In the genomic region with DNA sequence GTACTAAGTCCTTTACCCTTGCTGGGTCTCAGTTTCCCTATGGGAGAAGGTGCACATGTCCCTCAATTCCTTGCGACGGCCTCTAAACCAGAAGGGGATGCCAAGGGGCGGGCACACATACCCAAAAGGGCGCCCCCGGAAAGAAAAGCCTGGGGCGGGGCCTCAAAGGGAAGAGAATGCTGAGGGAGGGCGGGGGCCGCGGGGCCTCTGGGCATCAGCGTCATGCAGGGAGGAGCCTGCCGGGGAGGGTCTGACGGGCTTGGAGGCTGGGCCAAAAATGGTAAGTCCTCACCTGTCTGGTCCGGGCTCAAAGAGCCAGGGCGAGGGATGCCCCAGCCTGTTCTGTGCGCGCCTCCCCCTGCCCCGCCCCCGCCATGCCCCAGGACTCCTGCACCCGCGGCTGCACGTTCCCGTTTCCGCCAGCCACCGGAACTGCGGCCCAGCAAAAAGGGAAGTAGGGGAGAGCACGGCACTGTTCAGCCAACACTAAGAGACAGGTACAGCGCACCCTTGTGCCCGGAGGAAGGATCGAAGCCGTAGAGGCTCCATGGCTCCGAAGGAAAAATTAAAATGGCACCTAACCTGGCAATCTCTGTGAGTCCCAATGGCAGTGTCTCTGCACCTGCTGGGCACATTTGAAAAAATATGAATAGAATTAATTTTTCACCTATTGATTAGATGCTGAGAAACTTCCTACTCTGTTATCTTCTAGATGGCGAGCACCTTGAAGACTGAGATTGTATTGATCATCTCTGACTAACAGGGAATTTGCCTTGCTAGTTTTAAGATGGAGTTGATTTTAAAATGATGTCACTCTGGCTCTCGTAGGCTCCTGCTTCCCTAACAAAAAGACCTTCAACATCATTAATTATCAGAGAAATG, we compare ENCODE assay signal across 1 cellular context.
TF ChIP-seq lines count a peak whose summit lies in the region.

Gene DET1 (minus strand): TSS at position 434 of the 882 bp plus-strand sequence. CDS start 14,976 bp downstream, outside the sequence.

TF ChIP-seq in GM12878, 131 proteins besides CTCF, POLR2A, EP300 and RAD21 (continued from another document and continues in another):
- peak; percentile 74 for TF ChIP-seq HCFC1 (IDR thresholded peaks at IDR 0.05; ENCODE audit: low read length)
- TF ChIP-seq CEBPZ (IDR thresholded peaks at IDR 0.05; ENCODE audit: low read depth, low read length), result no peak
- TF ChIP-seq TCF3 (IDR thresholded peaks at IDR 0.05; ENCODE audit: borderline replicate concordance, insufficient read depth, low read depth, low read length), result no peak
- TF ChIP-seq NFIC (IDR thresholded peaks at IDR 0.05; ENCODE audit: low read depth, low read length), result no peak
- no peak for TF ChIP-seq CBX3 (IDR thresholded peaks at IDR 0.05; ENCODE audit: borderline replicate concordance, low read depth)
- peak; percentile 5 for TF ChIP-seq SP1 (IDR thresholded peaks at IDR 0.05; ENCODE audit: low read depth, low read length)
- peak; percentile 60; the same call in 1 of the 2 replicates for TF ChIP-seq POLR2AphosphoS5 (IDR thresholded peaks at IDR 0.05; ENCODE audit: low read length)
- peak; percentile 79 for TF ChIP-seq TAF1 (IDR thresholded peaks at IDR 0.05; ENCODE audit: borderline replicate concordance, low read depth, low read length)
- no peak for TF ChIP-seq MYC (IDR thresholded peaks at IDR 0.05; ENCODE audit: insufficient read depth, insufficient read length, insufficient replicate concordance, low read length, severe bottlenecking)
- TF ChIP-seq RELA (IDR thresholded peaks at IDR 0.05; ENCODE audit: borderline replicate concordance, partially characterized antibody), result peak; percentile 43
- TF ChIP-seq TCF7 (IDR thresholded peaks at IDR 0.05; ENCODE audit: borderline replicate concordance), result no peak
- no peak for TF ChIP-seq HDAC6 (IDR thresholded peaks at IDR 0.05; ENCODE audit: unreplicated experiment)
- TF ChIP-seq PML (IDR thresholded peaks at IDR 0.05; ENCODE audit: low read length), result 0 out of 2 replicates have a peak, but pooled peaks have one; percentile 47
- TF ChIP-seq, protein P1, sequence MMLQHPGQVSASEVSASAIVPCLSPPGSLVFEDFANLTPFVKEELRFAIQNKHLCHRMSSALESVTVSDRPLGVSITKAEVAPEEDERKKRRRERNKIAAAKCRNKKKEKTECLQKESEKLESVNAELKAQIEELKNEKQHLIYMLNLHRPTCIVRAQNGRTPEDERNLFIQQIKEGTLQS (IDR thresholded peaks at IDR 0.05; ENCODE audit: borderline replicate concordance, extremely low read depth, low read depth, low read length), result no peak
- TF ChIP-seq MEF2A (IDR thresholded peaks at IDR 0.05; ENCODE audit: insufficient read depth, low read depth, low read length), result no peak
- peak; percentile 62 for TF ChIP-seq CREB1 (IDR thresholded peaks at IDR 0.05; ENCODE audit: low read depth)
- peak; percentile 78; the same call in 1 of the 2 replicates for TF ChIP-seq TBL1XR1 (IDR thresholded peaks at IDR 0.05; ENCODE audit: low read depth, low read length)
- TF ChIP-seq NBN (IDR thresholded peaks at IDR 0.05), result peak; percentile 58; the same call in 1 of the 2 replicates
- no peak for TF ChIP-seq MEF2B (IDR thresholded peaks at IDR 0.05; ENCODE audit: partially characterized antibody, poor library complexity, severe bottlenecking)
- TF ChIP-seq, protein P2, sequence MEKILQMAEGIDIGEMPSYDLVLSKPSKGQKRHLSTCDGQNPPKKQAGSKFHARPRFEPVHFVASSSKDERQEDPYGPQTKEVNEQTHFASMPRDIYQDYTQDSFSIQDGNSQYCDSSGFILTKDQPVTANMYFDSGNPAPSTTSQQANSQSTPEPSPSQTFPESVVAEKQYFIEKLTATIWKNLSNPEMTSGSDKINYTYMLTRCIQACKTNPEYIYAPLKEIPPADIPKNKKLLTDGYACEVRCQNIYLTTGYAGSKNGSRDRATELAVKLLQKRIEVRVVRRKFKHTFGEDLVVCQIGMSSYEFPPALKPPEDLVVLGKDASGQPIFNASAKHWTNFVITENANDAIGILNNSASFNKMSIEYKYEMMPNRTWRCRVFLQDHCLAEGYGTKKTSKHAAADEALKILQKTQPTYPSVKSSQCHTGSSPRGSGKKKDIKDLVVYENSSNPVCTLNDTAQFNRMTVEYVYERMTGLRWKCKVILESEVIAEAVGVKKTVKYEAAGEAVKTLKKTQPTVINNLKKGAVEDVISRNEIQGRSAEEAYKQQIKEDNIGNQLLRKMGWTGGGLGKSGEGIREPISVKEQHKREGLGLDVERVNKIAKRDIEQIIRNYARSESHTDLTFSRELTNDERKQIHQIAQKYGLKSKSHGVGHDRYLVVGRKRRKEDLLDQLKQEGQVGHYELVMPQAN (conservative IDR thresholded peaks at IDR 0.05), result no peak
- no peak for TF ChIP-seq CHD1 (IDR thresholded peaks at IDR 0.05; ENCODE audit: low read depth, low read length)
- peak; percentile 91 for TF ChIP-seq NR2C1 (IDR thresholded peaks at IDR 0.05)
- TF ChIP-seq ETV6 (conservative IDR thresholded peaks at IDR 0.05 in 1 of 2, IDR thresholded peaks at IDR 0.05 in 1 of 2; ENCODE audit: borderline replicate concordance in 1 of 2, low read depth in 1 of 2), result peak in 1 of 2 experiments; percentile 88; a peak in 2 of 4 replicates
- TF ChIP-seq SPI1 (IDR thresholded peaks at IDR 0.05; ENCODE audit: borderline replicate concordance, insufficient read depth, low read depth, low read length), result peak; percentile 84; the same call in 1 of the 2 replicates
- TF ChIP-seq RBBP5 (conservative IDR thresholded peaks at IDR 0.05), result no peak
- no peak for TF ChIP-seq NFYA (IDR thresholded peaks at IDR 0.05; ENCODE audit: borderline replicate concordance, low read depth, low read length)
- peak; percentile 48; the same call in 1 of the 2 replicates for TF ChIP-seq SMAD5 (IDR thresholded peaks at IDR 0.05; ENCODE audit: low read depth)
- TF ChIP-seq JUND (IDR thresholded peaks at IDR 0.05; ENCODE audit: low read depth, low read length), result no peak
- TF ChIP-seq RB1 (IDR thresholded peaks at IDR 0.05; ENCODE audit: borderline replicate concordance), result peak; percentile 26; the same call in 1 of the 2 replicates
- TF ChIP-seq, protein P3, sequence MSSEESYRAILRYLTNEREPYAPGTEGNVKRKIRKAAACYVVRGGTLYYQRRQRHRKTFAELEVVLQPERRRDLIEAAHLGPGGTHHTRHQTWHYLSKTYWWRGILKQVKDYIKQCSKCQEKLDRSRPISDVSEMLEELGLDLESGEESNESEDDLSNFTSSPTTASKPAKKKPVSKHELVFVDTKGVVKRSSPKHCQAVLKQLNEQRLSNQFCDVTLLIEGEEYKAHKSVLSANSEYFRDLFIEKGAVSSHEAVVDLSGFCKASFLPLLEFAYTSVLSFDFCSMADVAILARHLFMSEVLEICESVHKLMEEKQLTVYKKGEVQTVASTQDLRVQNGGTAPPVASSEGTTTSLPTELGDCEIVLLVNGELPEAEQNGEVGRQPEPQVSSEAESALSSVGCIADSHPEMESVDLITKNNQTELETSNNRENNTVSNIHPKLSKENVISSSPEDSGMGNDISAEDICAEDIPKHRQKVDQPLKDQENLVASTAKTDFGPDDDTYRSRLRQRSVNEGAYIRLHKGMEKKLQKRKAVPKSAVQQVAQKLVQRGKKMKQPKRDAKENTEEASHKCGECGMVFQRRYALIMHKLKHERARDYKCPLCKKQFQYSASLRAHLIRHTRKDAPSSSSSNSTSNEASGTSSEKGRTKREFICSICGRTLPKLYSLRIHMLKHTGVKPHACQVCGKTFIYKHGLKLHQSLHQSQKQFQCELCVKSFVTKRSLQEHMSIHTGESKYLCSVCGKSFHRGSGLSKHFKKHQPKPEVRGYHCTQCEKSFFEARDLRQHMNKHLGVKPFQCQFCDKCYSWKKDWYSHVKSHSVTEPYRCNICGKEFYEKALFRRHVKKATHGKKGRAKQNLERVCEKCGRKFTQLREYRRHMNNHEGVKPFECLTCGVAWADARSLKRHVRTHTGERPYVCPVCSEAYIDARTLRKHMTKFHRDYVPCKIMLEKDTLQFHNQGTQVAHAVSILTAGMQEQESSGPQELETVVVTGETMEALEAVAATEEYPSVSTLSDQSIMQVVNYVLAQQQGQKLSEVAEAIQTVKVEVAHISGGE (CRISPR knock-in tag; IDR thresholded peaks at IDR 0.05), result no peak
- no peak for TF ChIP-seq ZBED1 (IDR thresholded peaks at IDR 0.05; ENCODE audit: borderline replicate concordance)
- TF ChIP-seq TARDBP (IDR thresholded peaks at IDR 0.05; ENCODE audit: borderline replicate concordance), result peak; percentile 49; the same call in 1 of the 2 replicates
- TF ChIP-seq KAT2A (conservative IDR thresholded peaks at IDR 0.05; ENCODE audit: control insufficient read depth, low read depth, low read length), result no peak
- peak; percentile 70 for TF ChIP-seq IKZF1 (conservative IDR thresholded peaks at IDR 0.05)
- peak; percentile 6; the same call in 1 of the 2 replicates for TF ChIP-seq PKNOX1 (IDR thresholded peaks at IDR 0.05)
- peak; percentile 55; the same call in 1 of the 2 replicates for TF ChIP-seq ZNF24 (IDR thresholded peaks at IDR 0.05)
- TF ChIP-seq, protein P4, sequence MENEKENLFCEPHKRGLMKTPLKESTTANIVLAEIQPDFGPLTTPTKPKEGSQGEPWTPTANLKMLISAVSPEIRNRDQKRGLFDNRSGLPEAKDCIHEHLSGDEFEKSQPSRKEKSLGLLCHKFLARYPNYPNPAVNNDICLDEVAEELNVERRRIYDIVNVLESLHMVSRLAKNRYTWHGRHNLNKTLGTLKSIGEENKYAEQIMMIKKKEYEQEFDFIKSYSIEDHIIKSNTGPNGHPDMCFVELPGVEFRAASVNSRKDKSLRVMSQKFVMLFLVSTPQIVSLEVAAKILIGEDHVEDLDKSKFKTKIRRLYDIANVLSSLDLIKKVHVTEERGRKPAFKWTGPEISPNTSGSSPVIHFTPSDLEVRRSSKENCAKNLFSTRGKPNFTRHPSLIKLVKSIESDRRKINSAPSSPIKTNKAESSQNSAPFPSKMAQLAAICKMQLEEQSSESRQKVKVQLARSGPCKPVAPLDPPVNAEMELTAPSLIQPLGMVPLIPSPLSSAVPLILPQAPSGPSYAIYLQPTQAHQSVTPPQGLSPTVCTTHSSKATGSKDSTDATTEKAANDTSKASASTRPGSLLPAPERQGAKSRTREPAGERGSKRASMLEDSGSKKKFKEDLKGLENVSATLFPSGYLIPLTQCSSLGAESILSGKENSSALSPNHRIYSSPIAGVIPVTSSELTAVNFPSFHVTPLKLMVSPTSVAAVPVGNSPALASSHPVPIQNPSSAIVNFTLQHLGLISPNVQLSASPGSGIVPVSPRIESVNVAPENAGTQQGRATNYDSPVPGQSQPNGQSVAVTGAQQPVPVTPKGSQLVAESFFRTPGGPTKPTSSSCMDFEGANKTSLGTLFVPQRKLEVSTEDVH (IDR thresholded peaks at IDR 0.05; ENCODE audit: low read depth, partially characterized antibody), result peak; percentile 36
- TF ChIP-seq, protein P5, sequence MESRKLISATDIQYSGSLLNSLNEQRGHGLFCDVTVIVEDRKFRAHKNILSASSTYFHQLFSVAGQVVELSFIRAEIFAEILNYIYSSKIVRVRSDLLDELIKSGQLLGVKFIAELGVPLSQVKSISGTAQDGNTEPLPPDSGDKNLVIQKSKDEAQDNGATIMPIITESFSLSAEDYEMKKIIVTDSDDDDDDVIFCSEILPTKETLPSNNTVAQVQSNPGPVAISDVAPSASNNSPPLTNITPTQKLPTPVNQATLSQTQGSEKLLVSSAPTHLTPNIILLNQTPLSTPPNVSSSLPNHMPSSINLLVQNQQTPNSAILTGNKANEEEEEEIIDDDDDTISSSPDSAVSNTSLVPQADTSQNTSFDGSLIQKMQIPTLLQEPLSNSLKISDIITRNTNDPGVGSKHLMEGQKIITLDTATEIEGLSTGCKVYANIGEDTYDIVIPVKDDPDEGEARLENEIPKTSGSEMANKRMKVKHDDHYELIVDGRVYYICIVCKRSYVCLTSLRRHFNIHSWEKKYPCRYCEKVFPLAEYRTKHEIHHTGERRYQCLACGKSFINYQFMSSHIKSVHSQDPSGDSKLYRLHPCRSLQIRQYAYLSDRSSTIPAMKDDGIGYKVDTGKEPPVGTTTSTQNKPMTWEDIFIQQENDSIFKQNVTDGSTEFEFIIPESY (IDR thresholded peaks at IDR 0.05), result no peak
- no peak for TF ChIP-seq STAT3 (IDR thresholded peaks at IDR 0.05; ENCODE audit: low read depth, low read length)
- TF ChIP-seq RAD51 (IDR thresholded peaks at IDR 0.05), result no peak
- peak; percentile 86 to 90 for TF ChIP-seq BHLHE40 (IDR thresholded peaks at IDR 0.05; ENCODE audit: borderline replicate concordance in 1 of 2, low read depth in 2 of 2, low read length in 1 of 2)
- no peak for TF ChIP-seq BRCA1 (IDR thresholded peaks at IDR 0.05; ENCODE audit: low read depth, low read length)
- 0 out of 2 replicates have a peak, but pooled peaks have one; percentile 15 for TF ChIP-seq RUNX3 (IDR thresholded peaks at IDR 0.05; ENCODE audit: low read length)
- TF ChIP-seq NR2C2 (IDR thresholded peaks at IDR 0.05; ENCODE audit: borderline replicate concordance, control insufficient read depth, insufficient read length, low read depth), result no peak
- TF ChIP-seq POU2F2 (IDR thresholded peaks at IDR 0.05; ENCODE audit: borderline replicate concordance, low read depth, low read length), result peak; percentile 67; the same call in 2 of the 3 replicates
